ENCODE assay signal across 8 cellular contexts in the genomic region with DNA sequence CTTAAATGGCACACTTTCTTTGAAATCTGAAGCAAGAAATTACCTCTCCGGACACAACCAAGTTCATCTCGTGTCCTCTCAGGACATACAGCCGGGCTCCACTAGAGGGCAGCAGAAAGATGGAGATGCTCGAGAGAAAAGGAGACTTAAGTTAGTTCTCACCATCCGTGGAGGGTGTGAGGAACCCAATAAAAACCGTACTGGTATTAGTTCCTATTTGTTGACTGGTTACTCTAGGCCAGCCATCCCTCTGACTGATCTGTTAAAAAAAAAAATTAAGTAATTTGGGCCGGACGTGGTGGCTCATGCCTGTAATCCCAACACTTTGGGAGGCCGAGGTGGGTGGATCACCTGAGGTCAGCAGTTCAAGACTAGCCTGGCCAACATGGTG. TPM values are rescaled to one million over a fixed set of nuclear protein-coding genes. Genes with fewer than 3 reads are reported as not detected.
A peak's percentile ranks its signal among the peaks of the same experiment; 100 is the strongest.
DNase-seq lines count a peak whose midpoint lies in the region; ATAC-seq, FAIRE-seq and TF ChIP-seq lines count a peak whose summit lies in the region.

No MANE protein-coding gene starts in this region.

- no TSS peak for BruUV-seq in HepG2 (replicated peaks; lab: Mats Ljungman, UMichigan)

- H3K9ac ChIP-seq in HepG2 (ENCODE audit: insufficient read depth, low read depth, low read length) = no peak overlapping the region

- H3K4me1 Mint-ChIP-seq in CD8-positive, alpha-beta memory T cell = peaks cover 11 to 15% (median 13%) of the 10 kb centered on the region in 3 donors
- H3K4me1 Mint-ChIP-seq in activated CD4-positive, alpha-beta T cell treated with anti-CD3 and anti-CD28 coated beads, Interleukin-2, amount 10 ng/mL, durations not matched to agents 24 days and 14 days = peaks cover 49% of the 10 kb centered on the region

- peak; percentile 91 for FAIRE-seq in HepG2 (lab: Jason Lieb, UNC)

- intact Hi-C loops in activated CD4-positive, alpha-beta T cell treated with anti-CD3 and anti-CD28 coated beads, Interleukin-2, amount 10 ng/mL, durations not matched to agents 24 days and 14 days (cut with micrococcal nuclease) = loop anchor here (1.0 to 5.0 kb wide), 5 partner anchors 63 to 582 kb away; a partner anchor contains a TSS
- intact Hi-C loops in HepG2 (cut with micrococcal nuclease; ENCODE audit: unreplicated experiment) = loop anchor here (1.0 kb wide), 1 partner anchor 115 kb away; no protein-coding TSS in a partner anchor

- peak; percentile 45; the same call in 1 of the 2 replicates for TF ChIP-seq RAD21 in HepG2 (CRISPR knock-in tag; IDR thresholded peaks at IDR 0.05)

- no peaks in the 10 kb centered on the region for H3K9me3 Mint-ChIP-seq in CD8-positive, alpha-beta memory T cell
- H3K9me3 Mint-ChIP-seq in activated CD4-positive, alpha-beta T cell treated with anti-CD3 and anti-CD28 coated beads, Interleukin-2, amount 10 ng/mL, durations not matched to agents 24 days and 14 days = no peaks in the 10 kb centered on the region

- peak; percentile 62 for TF ChIP-seq CTCF in coronary artery (IDR thresholded peaks at IDR 0.05)
- TF ChIP-seq CTCF in HepG2 (CRISPR knock-in tag; IDR thresholded peaks at IDR 0.05) = peak; percentile 82

- H3K36me3 Mint-ChIP-seq in CD8-positive, alpha-beta memory T cell = no peaks in the 10 kb centered on the region
- H3K36me3 Mint-ChIP-seq in activated CD4-positive, alpha-beta T cell treated with anti-CD3 and anti-CD28 coated beads, Interleukin-2, amount 10 ng/mL, durations not matched to agents 24 days and 14 days (ENCODE audit: low read depth) = no peaks in the 10 kb centered on the region

- peaks cover 10% of the 10 kb centered on the region for H3K4me1 ChIP-seq in CD8-positive, alpha-beta memory T cell (ENCODE audit: insufficient read depth, low read length)
- peaks cover 35% of the 10 kb centered on the region for H3K4me1 ChIP-seq in HepG2 (ENCODE audit: insufficient read depth, low read length)

- no peak overlapping the region for H3K27ac ChIP-seq in CD8-positive, alpha-beta memory T cell (ENCODE audit: low read depth, low read length)
- H3K27ac ChIP-seq in coronary artery = no peak overlapping the region
- H3K27ac ChIP-seq in HepG2 (ENCODE audit: extremely low read length, insufficient read depth, low read length) = no peak overlapping the region

- no peaks in the 10 kb centered on the region for H3K27me3 ChIP-seq in CD8-positive, alpha-beta memory T cell (ENCODE audit: insufficient read depth, low read length, poor library complexity, severe bottlenecking)
- peaks cover 0 to 34% of the 10 kb centered on the region in 2 experiments; a peak in 4 of 5 replicates for H3K27me3 ChIP-seq in HepG2 (ENCODE audit: control insufficient read depth in 1 of 2, insufficient read depth in 2 of 2, low read length in 2 of 2)

- WGBS in HepG2 (ENCODE audit: low lambda C conversion rate) = 2% methylated on average over 8 of the region's 9 CpGs

- peaks cover 0 to 6% of the 10 kb centered on the region in 2 donors for H3K27me3 Mint-ChIP-seq in CD8-positive, alpha-beta memory T cell
- peaks cover 23% of the 10 kb centered on the region for H3K27me3 Mint-ChIP-seq in activated CD4-positive, alpha-beta T cell treated with anti-CD3 and anti-CD28 coated beads, Interleukin-2, amount 10 ng/mL, durations not matched to agents 24 days and 14 days

- peak overlapping the region; percentile 66 to 95 (median 82) for H3K4me3 Mint-ChIP-seq in CD8-positive, alpha-beta memory T cell
- peak overlapping the region; percentile 86 for H3K4me3 Mint-ChIP-seq in activated CD4-positive, alpha-beta T cell treated with anti-CD3 and anti-CD28 coated beads, Interleukin-2, amount 10 ng/mL, durations not matched to agents 24 days and 14 days

- no peaks in the 10 kb centered on the region for H3K36me3 ChIP-seq in CD8-positive, alpha-beta memory T cell (ENCODE audit: insufficient read depth, low read length)
- H3K36me3 ChIP-seq in HepG2 (replicated peaks in 1 of 2; ENCODE audit: control insufficient read depth in 1 of 2, insufficient read depth in 2 of 2, low read length in 2 of 2) = no peaks in the 10 kb centered on the region

- in situ Hi-C loops in HepG2 (cut with HindIII; ENCODE audit: extremely low pct_ligation_motif_present, low pct_unique_long_range_greater_than_20kb) = no loop called here

- peak overlapping the region; percentile 85 for H3K4me3 ChIP-seq in CD8-positive, alpha-beta memory T cell (ENCODE audit: low read length)
- H3K4me3 ChIP-seq in coronary artery (no peak overlapping the region), HepG2 (replicated peaks in 1 of 3; ENCODE audit: insufficient read depth in 1 of 3, low read depth in 2 of 3, low read length in 3 of 3) (peak overlapping the region in 1 of 3 experiments; percentile 77; a peak in 1 of 6 replicates)

- no peaks in the 10 kb centered on the region for H4K20me1 ChIP-seq in HepG2 (ENCODE audit: insufficient read depth, low read length)

- H3K79me2 ChIP-seq in HepG2 (ENCODE audit: insufficient read depth, low read length) = no peaks in the 10 kb centered on the region

- peak; percentile 66 to 87 (median 72) for DNase-seq in CD8-positive, alpha-beta memory T cell
- DNase-seq in NCI-H69 (lab: John Stamatoyannopoulos, UW) (peak; percentile 80), coronary artery (ENCODE audit: low spot score) (no peak), HepG2 (ENCODE audit: low spot score) (peak; percentile 71)
- peak; percentile 96 for DNase-seq in activated CD4-positive, alpha-beta T cell treated with anti-CD3 and anti-CD28 coated beads, Interleukin-2, amount 10 ng/mL, durations not matched to agents 24 days and 14 days
- DNase-seq in stimulated activated CD4-positive, alpha-beta T cell treated with anti-CD3 and anti-CD28 coated beads, TNF-alpha, amount 100 ng/mL, for 48 hours (ENCODE audit: low read depth in 3 of 3) = peak; percentile 74 to 84 (median 82)

- H3K4me2 ChIP-seq in HepG2 (ENCODE audit: low read depth, low read length) = peak overlapping the region; percentile 97

- no peak overlapping the region for H2AFZ ChIP-seq in HepG2 (ENCODE audit: low read length)

- H3K27ac Mint-ChIP-seq in CD8-positive, alpha-beta memory T cell = peak overlapping the region; percentile 23 to 75 (median 50)
- no peak overlapping the region for H3K27ac Mint-ChIP-seq in activated CD4-positive, alpha-beta T cell treated with anti-CD3 and anti-CD28 coated beads, Interleukin-2, amount 10 ng/mL, durations not matched to agents 24 days and 14 days

- TF ChIP-seq EP300 in HepG2 (IDR thresholded peaks at IDR 0.05; ENCODE audit: low read depth in 2 of 2, low read length in 2 of 2) (no peak), HepG2 (CRISPR knock-in tag; IDR thresholded peaks at IDR 0.05; ENCODE audit: borderline replicate concordance) (no peak)

- no peaks in the 10 kb centered on the region for H3K9me3 ChIP-seq in CD8-positive, alpha-beta memory T cell (ENCODE audit: low read length)
- H3K9me3 ChIP-seq in HepG2 (ENCODE audit: low read length) = no peaks in the 10 kb centered on the region

- CTCF ChIA-PET in CD8-positive, alpha-beta memory T cell (lab: Charles Lee) = interaction anchor here (0.9 to 4.4 kb wide), 18 partner anchors 8 to 412 kb away, joined by 3 to 37 read pairs (median 5); no protein-coding TSS in a partner anchor
- CTCF ChIA-PET in HepG2 (lab: Yijun Ruan, JAX; ENCODE audit: low intra/inter-chr PET ratio, low total read pairs) = interaction anchor here (1.6 to 3.5 kb wide), 4 partner anchors 64 to 256 kb away, joined by 4 to 41 read pairs (median 22); no protein-coding TSS in a partner anchor

- ATAC-seq in HG03565 (IDR thresholded peaks at IDR 0.05; ENCODE audit: unreplicated experiment) = peak; percentile 31
- peak; percentile 47 for ATAC-seq in HepG2
- no peak for ATAC-seq in HG02981 (IDR thresholded peaks at IDR 0.05; ENCODE audit: unreplicated experiment)

- TF ChIP-seq POLR2A in HepG2 (IDR thresholded peaks at IDR 0.05; ENCODE audit: insufficient read depth in 1 of 2, low read depth in 2 of 2, low read length in 2 of 2) = no peak

- POLR2A ChIA-PET in CD8-positive, alpha-beta memory T cell (lab: Charles Lee) = interaction anchor here (1.0 to 1.4 kb wide), 2 partner anchors 64 to 86 kb away, joined by 3 to 13 read pairs; a partner anchor contains a TSS
- POLR2A ChIA-PET in HepG2 (lab: Yijun Ruan, JAX) = interaction anchor here (1.1 kb wide), 1 partner anchor 67 kb away, joined by 4 read pairs; no protein-coding TSS in a partner anchor

RNA-seq across cellular contexts. Expression of a gene that starts 7.9 kb away (rescaled TPM):
- not detected for total RNA-seq in CD8-positive, alpha-beta memory T cell
- not detected for polyA plus RNA-seq in CD8-positive, alpha-beta memory T cell
- total RNA-seq in activated CD4-positive, alpha-beta T cell treated with anti-CD3 and anti-CD28 coated beads, Interleukin-2, amount 10 ng/mL, durations not matched to agents 24 days and 14 days = not detected in 2 replicates
- total RNA-seq in HepG2 (2016; rRNA removed; fragmentation: Illumina TruSeq; extraction: Trizol) = 0.66 and 0.86 TPM in 2 replicates
- total RNA-seq in HepG2 (2016; cell fraction: cytosol; rRNA removed; fragmentation: Illumina TruSeq; extraction: Trizol; ENCODE audit: low read depth) = 0.30 and 0.62 TPM in 2 replicates
- 0.43 and 0.71 TPM in 2 replicates for total RNA-seq in HepG2 (2016; cell fraction: insoluble cytoplasmic fraction; rRNA removed; fragmentation: Illumina TruSeq; extraction: Trizol)
- total RNA-seq in HepG2 (2016; cell fraction: membrane; rRNA removed; fragmentation: Illumina TruSeq; extraction: Trizol) = 0.65 and 0.74 TPM in 2 replicates
- total RNA-seq in HepG2 (2016; cell fraction: nucleus; rRNA removed; fragmentation: Illumina TruSeq; extraction: Trizol) = 0.40 and 0.66 TPM in 2 replicates
- 0.92 and 1.4 TPM in 2 replicates for polyA plus RNA-seq in HepG2 (2011; rRNA removed)
- polyA plus RNA-seq in HepG2 (2011; cell fraction: cytosol; rRNA removed) = 0.98 and 1.0 TPM in 2 replicates
- polyA plus RNA-seq in HepG2 (2011; cell fraction: nucleus; rRNA removed) = 1.5 and 1.8 TPM in 2 replicates
- polyA plus RNA-seq in HepG2 (2012) = 0.54 and 0.73 TPM in 2 replicates
- 0.26 and 0.61 TPM in 2 replicates for polyA plus RNA-seq in HepG2 (2016; cell fraction: cytosol; fragmentation: Illumina TruSeq; extraction: Trizol; ENCODE audit: low read depth)
- polyA plus RNA-seq in HepG2 (2016; cell fraction: insoluble cytoplasmic fraction; fragmentation: Illumina TruSeq; extraction: Trizol; ENCODE audit: low read depth) = 0.66 and 0.83 TPM in 2 replicates
- polyA plus RNA-seq in HepG2 (2016; cell fraction: membrane; fragmentation: Illumina TruSeq; extraction: Trizol; ENCODE audit: low read depth) = 0.36 and 0.45 TPM in 2 replicates
- polyA plus RNA-seq in HepG2 (2016; cell fraction: nucleus; fragmentation: Illumina TruSeq; extraction: Trizol; ENCODE audit: insufficient read depth, low read depth) = 0.64 and 0.93 TPM in 2 replicates
- polyA minus RNA-seq in HepG2 (2011; rRNA and poly(A)+ RNA removed; ENCODE audit: low replicate concordance) = 1.6 and 8.2 TPM in 2 replicates
- 0.99 TPM in 1 of 2 replicates, not detected in the other for polyA minus RNA-seq in HepG2 (2011; cell fraction: cytosol; rRNA and poly(A)+ RNA removed)
- 0.39 and 0.87 TPM in 2 replicates for polyA minus RNA-seq in HepG2 (2011; cell fraction: nucleus; rRNA and poly(A)+ RNA removed)

RNA-seq across cellular contexts. Expression of a gene that starts 58.5 kb away (rescaled TPM):
- 10 to 100 TPM; 71.2 to 72.5 TPM for total RNA-seq in CD8-positive, alpha-beta memory T cell
- polyA plus RNA-seq in CD8-positive, alpha-beta memory T cell = 1.9 TPM
- total RNA-seq in activated CD4-positive, alpha-beta T cell treated with anti-CD3 and anti-CD28 coated beads, Interleukin-2, amount 10 ng/mL, durations not matched to agents 24 days and 14 days = 88.0 and 89.6 TPM in 2 replicates
- 7.1 and 15.8 TPM in 2 replicates for total RNA-seq in HepG2 (2016; rRNA removed; fragmentation: Illumina TruSeq; extraction: Trizol)
- total RNA-seq in HepG2 (2016; cell fraction: cytosol; rRNA removed; fragmentation: Illumina TruSeq; extraction: Trizol; ENCODE audit: low read depth) = 6.7 and 6.9 TPM in 2 replicates
- total RNA-seq in HepG2 (2016; cell fraction: insoluble cytoplasmic fraction; rRNA removed; fragmentation: Illumina TruSeq; extraction: Trizol) = 5.8 and 16.8 TPM in 2 replicates
- total RNA-seq in HepG2 (2016; cell fraction: membrane; rRNA removed; fragmentation: Illumina TruSeq; extraction: Trizol) = 6.1 and 7.5 TPM in 2 replicates
- 18.1 and 21.2 TPM in 2 replicates for total RNA-seq in HepG2 (2016; cell fraction: nucleus; rRNA removed; fragmentation: Illumina TruSeq; extraction: Trizol)
- polyA plus RNA-seq in HepG2 (2011; rRNA removed) = 9.0 and 11.3 TPM in 2 replicates
- polyA plus RNA-seq in HepG2 (2011; cell fraction: cytosol; rRNA removed) = 9.5 and 11.5 TPM in 2 replicates
- polyA plus RNA-seq in HepG2 (2011; cell fraction: nucleus; rRNA removed) = 27.8 and 40.2 TPM in 2 replicates
- 6.1 and 9.1 TPM in 2 replicates for polyA plus RNA-seq in HepG2 (2012)
- polyA plus RNA-seq in HepG2 (2016; cell fraction: cytosol; fragmentation: Illumina TruSeq; extraction: Trizol; ENCODE audit: low read depth) = 0.77 and 0.90 TPM in 2 replicates
- polyA plus RNA-seq in HepG2 (2016; cell fraction: insoluble cytoplasmic fraction; fragmentation: Illumina TruSeq; extraction: Trizol; ENCODE audit: low read depth) = 3.7 and 5.2 TPM in 2 replicates
- polyA plus RNA-seq in HepG2 (2016; cell fraction: membrane; fragmentation: Illumina TruSeq; extraction: Trizol; ENCODE audit: low read depth) = 2.0 and 2.2 TPM in 2 replicates
- 40.2 and 42.1 TPM in 2 replicates for polyA plus RNA-seq in HepG2 (2016; cell fraction: nucleus; fragmentation: Illumina TruSeq; extraction: Trizol; ENCODE audit: insufficient read depth, low read depth)
- 1.2 and 27.6 TPM in 2 replicates for polyA minus RNA-seq in HepG2 (2011; rRNA and poly(A)+ RNA removed; ENCODE audit: low replicate concordance)
- polyA minus RNA-seq in HepG2 (2011; cell fraction: cytosol; rRNA and poly(A)+ RNA removed) = 8.8 and 9.2 TPM in 2 replicates
- polyA minus RNA-seq in HepG2 (2011; cell fraction: nucleus; rRNA and poly(A)+ RNA removed) = 13.6 and 14.7 TPM in 2 replicates
